8 cellular contexts compared by ENCODE assay signal in genomic region chr12:92539966-92540791, GRCh38.
DNase-seq lines count a peak whose midpoint lies in the region; ATAC-seq and TF ChIP-seq lines count a peak whose summit lies in the region.

No MANE protein-coding gene starts in this region.

- no CpG with 5 or more reads among the region's 13 CpGs for WGBS in trophoblast cell (ENCODE audit: extremely low coverage, insufficient coverage, insufficient read length)

- peak overlapping the region; percentile 14 for H3K18ac ChIP-seq in trophoblast cell (ENCODE audit: low read length)

- peak overlapping the region; percentile 29 for H3K27ac ChIP-seq in colonic mucosa
- H3K27ac ChIP-seq in trophoblast cell (ENCODE audit: low read depth, low read length) = peak overlapping the region; percentile 62

- no peaks in the 10 kb centered on the region for H3K9me3 ChIP-seq in colonic mucosa
- no peaks in the 10 kb centered on the region for H3K9me3 ChIP-seq in trophoblast cell (ENCODE audit: insufficient read depth, low read depth, low read length)

- POLR2A ChIA-PET in HEK293T (lab: Yijun Ruan, JAX) = no interaction called here

- H3K27me3 ChIP-seq in colonic mucosa (no peaks in the 10 kb centered on the region), trophoblast cell (ENCODE audit: insufficient read depth, low read length) (no peaks in the 10 kb centered on the region)

- CTCF ChIA-PET in HEK293T (lab: Yijun Ruan, JAX) = no interaction called here

- peak overlapping the region; percentile 57 for H2BK5ac ChIP-seq in trophoblast cell (ENCODE audit: low read depth, low read length, poor library complexity)

- ATAC-seq in GM18907 (IDR thresholded peaks at IDR 0.05; ENCODE audit: unreplicated experiment) (peak; percentile 40), HG03457 (IDR thresholded peaks at IDR 0.05; ENCODE audit: unreplicated experiment) (no peak), HG03442 (IDR thresholded peaks at IDR 0.05; ENCODE audit: unreplicated experiment) (no peak), HG02884 (IDR thresholded peaks at IDR 0.05; ENCODE audit: unreplicated experiment) (no peak)

- H3K4me3 ChIP-seq in colonic mucosa (no peak overlapping the region), trophoblast cell (ENCODE audit: low read depth, low read length) (no peak overlapping the region)

- H3K4me1 ChIP-seq in colonic mucosa (peaks cover 11% of the 10 kb centered on the region), trophoblast cell (ENCODE audit: control insufficient read depth in 1 of 2, insufficient read depth in 2 of 2, low read length in 2 of 2) (peaks cover 23 to 27% of the 10 kb centered on the region in 2 experiments)

- no peaks in the 10 kb centered on the region for H3K36me3 ChIP-seq in colonic mucosa
- no peaks in the 10 kb centered on the region for H3K36me3 ChIP-seq in trophoblast cell (ENCODE audit: control insufficient read depth in 1 of 2, insufficient read depth in 2 of 2, low read length in 2 of 2)

- intact Hi-C loops in colonic mucosa (cut with DNase I) = no loop called here

- H3K9ac ChIP-seq in colonic mucosa (ENCODE audit: low read depth in 2 of 2, low read length in 2 of 2) (no peak overlapping the region), trophoblast cell (ENCODE audit: low read length) (no peak overlapping the region)

- H3K23ac ChIP-seq in trophoblast cell (ENCODE audit: low read length) = no peak overlapping the region

- H2BK12ac ChIP-seq in trophoblast cell (ENCODE audit: low read length) = peak overlapping the region; percentile 75

- peak overlapping the region; percentile 29 for H3K4ac ChIP-seq in trophoblast cell (ENCODE audit: low read depth, low read length)

- H2AK5ac ChIP-seq in trophoblast cell (ENCODE audit: low read length) = no peak overlapping the region

- peaks cover 2% of the 10 kb centered on the region for H3K79me2 ChIP-seq in trophoblast cell (ENCODE audit: control insufficient read depth, insufficient read depth, low read length, poor library complexity)

- TF ChIP-seq CTCF in colonic mucosa (IDR thresholded peaks at IDR 0.05) = no peak

- H3K4me2 ChIP-seq in trophoblast cell (ENCODE audit: low read length) = no peak overlapping the region

- no peak overlapping the region for H2AFZ ChIP-seq in trophoblast cell (ENCODE audit: insufficient read depth, low read length, poor library complexity)

- peak overlapping the region; percentile 75 for H4K91ac ChIP-seq in trophoblast cell (ENCODE audit: low read depth, low read length)

- peak overlapping the region; percentile 61 for H3K14ac ChIP-seq in trophoblast cell (ENCODE audit: low read length)

- DNase-seq in NCI-H1092 treated with DMSO at 0.1 percent for 48 hours (lab: John Stamatoyannopoulos, UW) (peak; percentile 67), colonic mucosa (peak; percentile 27), trophoblast cell (no peak), HEK293T (ENCODE audit: extremely low spot score) (no peak)

- peaks cover 27% of the 10 kb centered on the region for H3K79me1 ChIP-seq in trophoblast cell (ENCODE audit: low read length)

- H4K8ac ChIP-seq in trophoblast cell (ENCODE audit: low read depth, low read length) = peak overlapping the region; percentile 50

- no peak overlapping the region for H4K12ac ChIP-seq in trophoblast cell (ENCODE audit: low read depth, low read length)

- peak overlapping the region; percentile 39 for H2BK120ac ChIP-seq in trophoblast cell (ENCODE audit: insufficient read depth, low read length, poor library complexity)

TF ChIP-seq in HEK293T, 16 proteins besides CTCF, POLR2A, EP300 and RAD21:
- TF ChIP-seq ARNT (IDR thresholded peaks at IDR 0.05) (no peak), L3MBTL2 (conservative IDR thresholded peaks at IDR 0.05) (no peak), CTBP1 (IDR thresholded peaks at IDR 0.05; ENCODE audit: borderline replicate concordance) (no peak), BHLHE40 (IDR thresholded peaks at IDR 0.05; ENCODE audit: borderline replicate concordance) (no peak)
- TF ChIP-seq, protein P1, sequence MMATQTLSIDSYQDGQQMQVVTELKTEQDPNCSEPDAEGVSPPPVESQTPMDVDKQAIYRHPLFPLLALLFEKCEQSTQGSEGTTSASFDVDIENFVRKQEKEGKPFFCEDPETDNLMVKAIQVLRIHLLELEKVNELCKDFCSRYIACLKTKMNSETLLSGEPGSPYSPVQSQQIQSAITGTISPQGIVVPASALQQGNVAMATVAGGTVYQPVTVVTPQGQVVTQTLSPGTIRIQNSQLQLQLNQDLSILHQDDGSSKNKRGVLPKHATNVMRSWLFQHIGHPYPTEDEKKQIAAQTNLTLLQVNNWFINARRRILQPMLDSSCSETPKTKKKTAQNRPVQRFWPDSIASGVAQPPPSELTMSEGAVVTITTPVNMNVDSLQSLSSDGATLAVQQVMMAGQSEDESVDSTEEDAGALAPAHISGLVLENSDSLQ (IDR thresholded peaks at IDR 0.05) = no peak

Comparison
In these comparisons a context has a peak if more than half of its experiments do, and no peak if none do; other contexts are left out.
1. DNase-seq: peak in NCI-H1092 treated with DMSO at 0.1 percent for 48 hours (single experiment) and colonic mucosa (single experiment); none in trophoblast cell (0 of 2) and HEK293T (single experiment).